Comparison of ENCODE assay signal across 8 cellular contexts in the genomic region with DNA sequence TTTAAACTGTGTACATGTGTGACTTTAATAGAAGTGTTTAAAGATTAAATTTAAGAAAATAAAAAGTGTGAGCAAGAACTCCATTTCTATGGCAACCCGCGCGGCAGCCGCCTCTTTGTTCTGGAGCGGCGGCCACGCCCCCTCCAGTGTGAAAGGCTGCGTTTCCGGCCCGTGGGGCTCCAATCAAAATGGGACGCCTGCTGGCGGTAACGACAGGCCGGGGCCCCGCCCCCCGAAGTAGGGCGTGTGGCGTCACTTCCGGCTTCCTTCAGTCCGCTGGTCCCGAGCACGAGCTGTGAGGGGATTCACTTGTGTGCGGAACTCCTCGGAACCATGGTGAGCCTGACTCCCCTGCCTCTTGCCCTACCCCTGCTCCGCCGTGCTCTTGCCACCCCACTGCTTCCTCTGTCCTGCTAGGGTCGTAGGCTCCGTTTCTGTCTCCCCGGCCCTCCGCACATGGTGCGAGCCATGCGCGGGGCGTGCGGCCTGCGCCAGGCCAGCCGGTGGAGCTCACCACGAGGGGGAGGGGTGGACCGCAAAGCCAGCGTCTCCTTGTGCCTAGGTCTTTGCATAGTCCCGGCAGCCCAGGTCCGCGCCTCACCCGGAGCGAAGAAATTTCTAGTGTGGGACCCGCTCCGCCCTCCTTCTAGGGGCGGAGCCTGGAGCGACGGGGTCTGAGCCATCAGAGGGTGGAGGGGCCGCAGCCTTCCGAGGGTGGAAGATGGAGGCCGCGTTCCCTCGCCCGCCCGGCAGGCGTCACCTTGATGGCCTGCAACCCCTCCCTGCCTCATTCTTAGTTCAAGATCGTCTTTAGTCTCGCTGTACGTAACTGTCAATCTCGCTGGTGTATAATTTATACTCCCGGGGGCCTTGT. TPM values are rescaled to one million over a fixed set of nuclear protein-coding genes. Genes with fewer than 3 reads are reported as not detected.
DNase-seq lines count a peak whose midpoint lies in the region; TF ChIP-seq lines count a peak whose summit lies in the region.

Gene CCT2, plus strand, starts transcription at position 271 of the 874 bp plus-strand sequence. Its CDS starts 63 bp downstream, at position 334.

- TF ChIP-seq CTCF in GM20000 (IDR thresholded peaks at IDR 0.05; ENCODE audit: extremely low read depth, missing control alignments), result no peak

- peak; percentile 96 for DNase-seq in COR-L47 (lab: John Stamatoyannopoulos, UW)
- DNase-seq in GM20000 (ENCODE audit: low spot score), result peak; percentile 93
- DNase-seq in HT-29 (ENCODE audit: low spot score), result peak; percentile 98
- peak; percentile 87 for DNase-seq in NK-92 treated with Interleukin-12 subunit alpha and Interleukin-12 subunit beta, amount 100 ng/mL, for 24 hours (lab: John Stamatoyannopoulos, UW)
- peak; percentile 96 for DNase-seq in activated CD8-positive, alpha-beta memory T cell treated with anti-CD3 and anti-CD28 coated beads for 24 hours
- DNase-seq in effector CD8-positive, alpha-beta T cell (lab: John Stamatoyannopoulos, UW), result peak; percentile 95
- DNase-seq in lung microvascular endothelial cell (ENCODE audit: low read depth in 2 of 2), result peak; percentile 98
- DNase-seq in stimulated activated CD4-positive, alpha-beta T cell treated with anti-CD3 and anti-CD28 coated beads, TNF-alpha, amount 100 ng/mL, for 48 hours (ENCODE audit: low read depth in 3 of 3), result peak; percentile 94 to 96 (median 95)

RNA-seq across cellular contexts. Expression of gene CCT2, which starts in this region (rescaled TPM):
- 208 and 228 TPM in 2 replicates for total RNA-seq in HT-29 (2014; rRNA removed; shearing (Covaris generic))
- 188 and 195 TPM in 2 replicates for total RNA-seq in lung microvascular endothelial cell

Comparison
In these comparisons a context has a peak if more than half of its experiments do, and no peak if none do; other contexts are left out.
1. Peak in every context shown above with its lines: DNase-seq.